24 cellular contexts compared by ENCODE assay signal in genomic region chr14:30960216-30960615, GRCh38.
DNase-seq lines count a peak whose midpoint lies in the region; ATAC-seq and TF ChIP-seq lines count a peak whose summit lies in the region.
"Had no signal": no experiment of that assay in that cellular context is flagged by ENCODE, and none has a peak within 500 bp of the region (broad histone marks: within the 10 kb centered on the region; RNA-seq: fewer than 3 reads in every experiment).

No MANE protein-coding gene starts in this region.

- no peak overlapping the region for H3T11ph ChIP-seq in H9 (ENCODE audit: low read length)

- no peaks in the 10 kb centered on the region for H4K20me1 ChIP-seq in H9 (ENCODE audit: control insufficient read depth, insufficient read depth, insufficient read length)

- H3K79me2 ChIP-seq in H9 (ENCODE audit: insufficient read depth, low read length), result peaks cover 10% of the 10 kb centered on the region; the same call in 1 of the 2 replicates

- CTCF ChIA-PET in activated B cell treated with CpG ODN at 0.5 μM for 24 hours (lab: Charles Lee), result interaction anchor here (0.7 kb wide), 1 partner anchor 131 kb away, joined by 3 read pairs; no protein-coding TSS in a partner anchor

- H3K4me1 ChIP-seq in H9 (ENCODE audit: insufficient read depth, low read length), result no peaks in the 10 kb centered on the region
- no peaks in the 10 kb centered on the region for H3K4me1 ChIP-seq in uterus

- H3K27ac ChIP-seq in H9 (ENCODE audit: insufficient read length, low read depth, low read length), result no peak overlapping the region
- no peak overlapping the region for H3K27ac ChIP-seq in uterus
- H3K27ac ChIP-seq: ascending aorta, BLaER1, coronary artery, KMS-11, pancreas, RWPE1 had no signal

- H3K14ac ChIP-seq in H9 (ENCODE audit: insufficient read depth, low read length), result no peak overlapping the region

- TF ChIP-seq POLR2A in uterus (IDR thresholded peaks at IDR 0.05), result no peak

- TF ChIP-seq CTCF in H9 (conservative IDR thresholded peaks at IDR 0.05), result no peak
- no peak for TF ChIP-seq CTCF in activated B cell treated with CpG ODN at 0.5 μM for 24 hours (IDR thresholded peaks at IDR 0.05)
- TF ChIP-seq CTCF in uterus (IDR thresholded peaks at IDR 0.05), result no peak

- POLR2A ChIA-PET in activated B cell treated with CpG ODN at 0.5 μM for 24 hours (lab: Charles Lee), result no interaction called here

- no peak overlapping the region for H3K4me3 Mint-ChIP-seq in activated T-cell treated with anti-CD3 and anti-CD28 coated beads, Interleukin-2, amount 50 U/mL, for 24 hours
- no peak overlapping the region for H3K4me3 Mint-ChIP-seq in H9
- H3K4me3 Mint-ChIP-seq in activated B cell treated with CpG ODN at 0.5 μM for 24 hours, result no peak overlapping the region
- peak overlapping the region; percentile 25 for H3K4me3 Mint-ChIP-seq in memory B cell
- H3K4me3 Mint-ChIP-seq: activated CD4-positive, alpha-beta T cell treated with anti-CD3 and anti-CD28 coated beads, Interleukin-2, amount 10 ng/mL, durations not matched to agents 7 days and 5 days; T-cell had no signal

- H3K36me3 ChIP-seq in uterus, result no peaks in the 10 kb centered on the region
- H3K36me3 ChIP-seq: pancreas had no signal

- DNase-seq in activated T-cell treated with anti-CD3 and anti-CD28 coated beads, Interleukin-2, amount 50 U/mL, for 24 hours, result no peak
- DNase-seq in activated T-cell treated with anti-CD3 and anti-CD28 coated beads for 4 hours (no peak), H9 (no peak), activated B cell treated with CpG ODN at 0.5 μM for 24 hours (no peak), memory B cell (ENCODE audit: low spot score in 2 of 2) (no peak), uterus (no peak), kidney tubule cell (ENCODE audit: low spot score) (no peak)
- DNase-seq: activated CD4-positive, alpha-beta T cell treated with anti-CD3 and anti-CD28 coated beads, Interleukin-2, amount 10 ng/mL, durations not matched to agents 7 days and 5 days; activated CD8-positive, alpha-beta memory T cell treated with anti-CD3 and anti-CD28 coated beads, Interleukin-2, amount 50 U/mL, for 48 hours; DMS79 treated with DMSO at 0.1 percent for 48 hours; HCEC 1CT; left cardiac atrium; NCI-H1694 treated with DMSO at 0.1 percent for 48 hours; pancreas; right cardiac atrium; stimulated activated CD4-positive, alpha-beta T cell treated with anti-CD3 and anti-CD28 coated beads, Interleukin-2, amount 100 ng/mL, for 48 hours; T-cell had no signal

- H2BK120ac ChIP-seq in H9 (ENCODE audit: low read depth, low read length, poor library complexity, severe bottlenecking), result no peak overlapping the region

- no peak overlapping the region for H3K23ac ChIP-seq in H9 (ENCODE audit: insufficient read length, low read depth, low read length)

- H2AK5ac ChIP-seq in H9 (ENCODE audit: insufficient read length, low read length), result no peak overlapping the region

- no peak overlapping the region for H3K56ac ChIP-seq in H9 (ENCODE audit: insufficient read length, low read depth, low read length)

- peaks cover 47% of the 10 kb centered on the region for H3K4me1 Mint-ChIP-seq in activated T-cell treated with anti-CD3 and anti-CD28 coated beads, Interleukin-2, amount 50 U/mL, for 24 hours (ENCODE audit: low read depth)
- peaks cover 13 to 18% of the 10 kb centered on the region in 2 experiments for H3K4me1 Mint-ChIP-seq in H9
- peaks cover 51% of the 10 kb centered on the region for H3K4me1 Mint-ChIP-seq in activated B cell treated with CpG ODN at 0.5 μM for 24 hours
- H3K4me1 Mint-ChIP-seq in memory B cell, result peaks cover 24% of the 10 kb centered on the region

- peak; percentile 31 for ATAC-seq in activated B cell treated with CpG ODN at 0.5 μM for 24 hours (ENCODE audit: low read depth)
- ATAC-seq in memory B cell (ENCODE audit: low read depth), result peak; percentile 10
- ATAC-seq in GM18517 (IDR thresholded peaks at IDR 0.05; ENCODE audit: unreplicated experiment), result no peak
- ATAC-seq: esophagus mucosa, left cardiac atrium, pancreas, right cardiac atrium, T-cell had no signal

- H3K9me3 ChIP-seq in H9 (ENCODE audit: control insufficient read depth, low read depth, low read length), result no peaks in the 10 kb centered on the region
- no peaks in the 10 kb centered on the region for H3K9me3 ChIP-seq in uterus
- H3K9me3 ChIP-seq: ascending aorta, pancreas had no signal

- peaks cover 50% of the 10 kb centered on the region for H3K36me3 Mint-ChIP-seq in activated T-cell treated with anti-CD3 and anti-CD28 coated beads, Interleukin-2, amount 50 U/mL, for 24 hours (ENCODE audit: low read depth)
- H3K36me3 Mint-ChIP-seq in H9 (ENCODE audit: insufficient read depth in 1 of 3, low read depth in 3 of 3) (peaks cover 8 to 20% (median 11%) of the 10 kb centered on the region in 3 experiments; a peak in 6 of 7 replicates), activated B cell treated with CpG ODN at 0.5 μM for 24 hours (ENCODE audit: low read depth) (peaks cover 38% of the 10 kb centered on the region), memory B cell (peaks cover 31% of the 10 kb centered on the region)

- no peaks in the 10 kb centered on the region for H3K27me3 Mint-ChIP-seq in activated T-cell treated with anti-CD3 and anti-CD28 coated beads, Interleukin-2, amount 50 U/mL, for 24 hours
- H3K27me3 Mint-ChIP-seq in H9 (ENCODE audit: low read depth) (no peaks in the 10 kb centered on the region), activated B cell treated with CpG ODN at 0.5 μM for 24 hours (no peaks in the 10 kb centered on the region), memory B cell (no peaks in the 10 kb centered on the region)
- H3K27me3 Mint-ChIP-seq: activated CD4-positive, alpha-beta T cell treated with anti-CD3 and anti-CD28 coated beads, Interleukin-2, amount 10 ng/mL, durations not matched to agents 7 days and 5 days; T-cell had no signal

- no peak overlapping the region for H2BK15ac ChIP-seq in H9 (ENCODE audit: low read depth, low read length)

- no peak overlapping the region for H2BK5ac ChIP-seq in H9 (ENCODE audit: insufficient read length, low read length)

- no peak overlapping the region for H3K18ac ChIP-seq in H9 (ENCODE audit: insufficient read length, low read depth, low read length)

- H3K4me2 ChIP-seq in H9 (ENCODE audit: insufficient read depth, insufficient read length, low read length), result no peak overlapping the region
- H3K4me2 ChIP-seq: BLaER1, KMS-11 had no signal

- no peak overlapping the region for H4K91ac ChIP-seq in H9 (ENCODE audit: insufficient read length, low read depth, low read length)

- no peak overlapping the region for H4K8ac ChIP-seq in H9 (replicated peaks; ENCODE audit: insufficient read length, low read depth, low read length)

- H2BK20ac ChIP-seq in H9 (ENCODE audit: low read depth, low read length, poor library complexity, severe bottlenecking), result no peak overlapping the region

- no peak overlapping the region for H3K9ac ChIP-seq in H9 (ENCODE audit: extremely low read depth, insufficient read length, low read length)
- H3K9ac ChIP-seq: BLaER1, KMS-11 had no signal

- no peak overlapping the region for H4K5ac ChIP-seq in H9 (ENCODE audit: insufficient read length, low read depth, low read length)

- intact Hi-C loops in activated B cell treated with CpG ODN at 0.5 μM for 24 hours (cut with micrococcal nuclease) (no loop called here), uterus (cut with DNase I; ENCODE audit: low total_unique reads) (no loop called here)

- no peaks in the 10 kb centered on the region for H3K23me2 ChIP-seq in H9 (ENCODE audit: insufficient read length, low read depth, low read length, poor library complexity, severe bottlenecking)

- no peak overlapping the region for H2BK12ac ChIP-seq in H9 (ENCODE audit: insufficient read length, low read depth, low read length)

- H3K4ac ChIP-seq in H9 (ENCODE audit: low read depth, low read length), result no peak overlapping the region

- no peak overlapping the region for H3K4me3 ChIP-seq in uterus
- H3K4me3 ChIP-seq: ascending aorta, BLaER1, coronary artery, pancreas had no signal

- H2AFZ ChIP-seq in H9 (ENCODE audit: low read length), result no peak overlapping the region

- peaks cover 3% of the 10 kb centered on the region for H3K9me3 Mint-ChIP-seq in activated T-cell treated with anti-CD3 and anti-CD28 coated beads, Interleukin-2, amount 50 U/mL, for 24 hours
- H3K9me3 Mint-ChIP-seq in H9, result 0 out of 5 replicates have a peak, but pooled peaks cover 0 to 2% of the 10 kb centered on the region in 2 experiments
- H3K9me3 Mint-ChIP-seq in activated B cell treated with CpG ODN at 0.5 μM for 24 hours, result peaks cover 3% of the 10 kb centered on the region
- H3K9me3 Mint-ChIP-seq in memory B cell, result no peaks in the 10 kb centered on the region

- peaks cover 10% of the 10 kb centered on the region for H3K79me1 ChIP-seq in H9 (ENCODE audit: insufficient read depth, low read depth, low read length, poor library complexity, severe bottlenecking)

- H3K27ac Mint-ChIP-seq in activated T-cell treated with anti-CD3 and anti-CD28 coated beads, Interleukin-2, amount 50 U/mL, for 24 hours, result peak overlapping the region; percentile 80
- peak overlapping the region in 2 of 3 experiments; percentile 2 to 14; a peak in 2 of 7 replicates for H3K27ac Mint-ChIP-seq in H9
- no peak overlapping the region for H3K27ac Mint-ChIP-seq in activated B cell treated with CpG ODN at 0.5 μM for 24 hours
- H3K27ac Mint-ChIP-seq in memory B cell, result peak overlapping the region; percentile 40
- H3K27ac Mint-ChIP-seq: activated CD4-positive, alpha-beta T cell treated with anti-CD3 and anti-CD28 coated beads, Interleukin-2, amount 10 ng/mL, durations not matched to agents 7 days and 5 days; T-cell had no signal

- no peaks in the 10 kb centered on the region for H3K27me3 ChIP-seq in H9 (ENCODE audit: insufficient read depth, low read length)
- no peaks in the 10 kb centered on the region for H3K27me3 ChIP-seq in uterus
- H3K27me3 ChIP-seq: ascending aorta, BLaER1, pancreas had no signal

- WGBS in H9 (ENCODE audit: extremely low coverage, insufficient read length, low lambda C conversion rate), result no CpG with 5 or more reads among the region's 3 CpGs
